In the genomic region with DNA sequence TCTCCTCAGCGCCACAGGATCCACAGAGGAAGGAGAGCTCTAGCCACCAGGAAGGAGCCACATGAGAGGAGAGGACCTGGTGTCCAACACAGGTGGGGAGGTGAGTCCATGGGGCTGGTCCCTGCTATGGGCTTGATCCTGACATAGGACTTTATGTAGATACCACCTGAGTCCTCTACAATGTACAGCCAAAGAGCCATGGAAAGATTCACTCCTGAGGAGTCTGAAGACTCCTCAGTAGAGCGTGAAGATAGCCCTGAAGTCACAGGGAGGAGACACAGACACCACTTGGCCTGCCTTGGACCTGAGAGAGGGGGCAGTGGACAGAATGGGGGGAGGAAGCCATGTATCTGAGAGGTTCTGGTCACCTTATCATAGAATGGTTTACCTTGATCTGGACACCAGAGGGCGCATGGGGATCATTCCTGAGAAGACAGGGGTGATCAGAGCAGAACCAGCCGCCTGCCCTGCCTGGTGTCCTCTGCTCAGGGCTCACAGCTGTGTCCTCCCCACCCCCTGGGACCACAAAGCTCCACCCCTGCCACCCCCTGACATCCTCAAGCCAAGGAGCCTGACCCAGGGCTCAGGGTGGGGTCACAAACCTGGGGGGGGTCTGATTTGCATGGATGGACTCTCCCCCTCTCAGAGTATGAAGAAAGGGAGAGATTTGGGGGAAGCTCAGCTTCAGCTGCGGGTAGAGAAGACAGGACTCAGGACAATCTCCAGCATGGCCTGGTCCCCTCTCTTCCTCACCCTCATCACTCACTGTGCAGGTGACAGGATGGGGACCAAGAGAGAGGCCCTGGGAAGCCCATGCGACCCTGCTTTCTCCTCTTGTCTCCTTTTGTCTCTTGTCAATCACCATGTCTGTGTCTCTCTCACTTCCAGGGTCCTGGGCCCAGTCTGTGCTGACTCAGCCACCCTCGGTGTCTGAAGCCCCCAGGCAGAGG, we compare ENCODE assay signal across 8 cellular contexts.
DNase-seq lines count a peak whose midpoint lies in the region; ATAC-seq and TF ChIP-seq lines count a peak whose summit lies in the region.

No MANE protein-coding gene starts in this region.

- no peak overlapping the region for H3K27ac ChIP-seq in GM23338 (ENCODE audit: low read depth)

- no peak overlapping the region for H3K4me3 Mint-ChIP-seq in GM23338
- H3K4me3 Mint-ChIP-seq in stimulated activated naive B cell treated with anti-CD40 and anti-IgM and Interleukin-4, amounts not matched to agents 10 μg/mL and 1 μg/mL and 100 μg/mL, for 72 hours, result no peak overlapping the region

- ATAC-seq in GM23338 (peak; percentile 98), HG02840 (IDR thresholded peaks at IDR 0.05; ENCODE audit: low FRiP score, unreplicated experiment) (no peak)
- peak; percentile 91 for ATAC-seq in stimulated activated naive B cell treated with anti-CD40 and anti-IgM and Interleukin-4, amounts not matched to agents 10 μg/mL and 1 μg/mL and 100 μg/mL, for 72 hours (replicated peaks)

- H3K4me1 ChIP-seq in BE2C (no peaks in the 10 kb centered on the region), GM23338 (ENCODE audit: insufficient read depth) (no peaks in the 10 kb centered on the region)

- H3K9me3 ChIP-seq in BE2C, result no peaks in the 10 kb centered on the region; the same call in 1 of the 2 replicates

- H3K27me3 ChIP-seq in BE2C, result peaks cover 19% of the 10 kb centered on the region
- peaks cover 100% of the 10 kb centered on the region for H3K27me3 ChIP-seq in GM23338 (ENCODE audit: insufficient read depth)

- peak; percentile 79 for DNase-seq in BE2C
- DNase-seq in GM23338 (ENCODE audit: low spot score), result peak; percentile 81
- DNase-seq in NCI-H2196 treated with DMSO at 0.1 percent for 48 hours (lab: John Stamatoyannopoulos, UW; ENCODE audit: unreplicated experiment), result peak; percentile 31
- DNase-seq in activated CD4-positive, alpha-beta T cell treated with anti-CD3 and anti-CD28 coated beads, Interleukin-2, amount 50 U/mL, for 1 hour, result peak; percentile 45
- DNase-seq in effector CD8-positive, alpha-beta T cell (lab: John Stamatoyannopoulos, UW), result peak; percentile 23
- DNase-seq in midbrain (lab: John Stamatoyannopoulos, UW), result peak; percentile 50
- DNase-seq in stimulated activated naive B cell treated with anti-CD40 and anti-IgM and Interleukin-4, amounts not matched to agents 10 μg/mL and 1 μg/mL and 100 μg/mL, for 72 hours, result peak; percentile 70

- H3K4me1 Mint-ChIP-seq in GM23338, result no peaks in the 10 kb centered on the region; the same call in 2 of the 3 replicates
- peaks cover 39 to 49% of the 10 kb centered on the region in 2 donors for H3K4me1 Mint-ChIP-seq in stimulated activated naive B cell treated with anti-CD40 and anti-IgM and Interleukin-4, amounts not matched to agents 10 μg/mL and 1 μg/mL and 100 μg/mL, for 72 hours

- peaks cover 6% of the 10 kb centered on the region; the same call in 2 of the 3 replicates for H3K9me3 Mint-ChIP-seq in GM23338
- H3K9me3 Mint-ChIP-seq in stimulated activated naive B cell treated with anti-CD40 and anti-IgM and Interleukin-4, amounts not matched to agents 10 μg/mL and 1 μg/mL and 100 μg/mL, for 72 hours, result peaks cover 11 to 13% of the 10 kb centered on the region in 2 donors

- no peaks in the 10 kb centered on the region for H3K79me2 ChIP-seq in GM23338 (replicated peaks; ENCODE audit: insufficient read depth)

- no peaks in the 10 kb centered on the region for H3K36me3 ChIP-seq in BE2C
- no peaks in the 10 kb centered on the region for H3K36me3 ChIP-seq in GM23338 (ENCODE audit: insufficient read depth)

- H3K27me3 Mint-ChIP-seq in GM23338 (ENCODE audit: insufficient read depth, low read depth, poor library complexity), result peaks cover 99% of the 10 kb centered on the region
- no peaks in the 10 kb centered on the region for H3K27me3 Mint-ChIP-seq in stimulated activated naive B cell treated with anti-CD40 and anti-IgM and Interleukin-4, amounts not matched to agents 10 μg/mL and 1 μg/mL and 100 μg/mL, for 72 hours

- H3K4me3 ChIP-seq in BE2C (ENCODE audit: low read depth, low read length), result no peak overlapping the region
- H3K4me3 ChIP-seq in GM23338, result no peak overlapping the region

- TF ChIP-seq CTCF in BE2C (IDR thresholded peaks at IDR 0.05; ENCODE audit: low read depth, low read length), result peak; percentile 69
- peak; percentile 55 to 68 for TF ChIP-seq CTCF in GM23338 (conservative IDR thresholded peaks at IDR 0.05; ENCODE audit: low read depth in 2 of 2)

- H3F3A ChIP-seq in GM23338 (replicated peaks; ENCODE audit: low read depth), result no peaks in the 10 kb centered on the region

- H3K9me2 ChIP-seq in GM23338 (ENCODE audit: insufficient read depth), result no peaks in the 10 kb centered on the region

- no peak overlapping the region for H3K4me2 ChIP-seq in GM23338

- no peak overlapping the region for H3K27ac Mint-ChIP-seq in GM23338
- H3K27ac Mint-ChIP-seq in stimulated activated naive B cell treated with anti-CD40 and anti-IgM and Interleukin-4, amounts not matched to agents 10 μg/mL and 1 μg/mL and 100 μg/mL, for 72 hours, result no peak overlapping the region

- no peaks in the 10 kb centered on the region for H4K20me1 ChIP-seq in GM23338 (replicated peaks; ENCODE audit: insufficient read depth)

- H2AFZ ChIP-seq in GM23338, result no peak overlapping the region

- H3K36me3 Mint-ChIP-seq in GM23338 (ENCODE audit: low read depth), result no peaks in the 10 kb centered on the region
- peaks cover 0 to 8% of the 10 kb centered on the region in 2 donors for H3K36me3 Mint-ChIP-seq in stimulated activated naive B cell treated with anti-CD40 and anti-IgM and Interleukin-4, amounts not matched to agents 10 μg/mL and 1 μg/mL and 100 μg/mL, for 72 hours

TF ChIP-seq in GM23338, 12 proteins besides CTCF, POLR2A, EP300 and RAD21 (continues in another document):
- TF ChIP-seq CREB1 (CRISPR knock-in tag; IDR thresholded peaks at IDR 0.05; ENCODE audit: low read depth), result no peak
- TF ChIP-seq, protein P1, sequence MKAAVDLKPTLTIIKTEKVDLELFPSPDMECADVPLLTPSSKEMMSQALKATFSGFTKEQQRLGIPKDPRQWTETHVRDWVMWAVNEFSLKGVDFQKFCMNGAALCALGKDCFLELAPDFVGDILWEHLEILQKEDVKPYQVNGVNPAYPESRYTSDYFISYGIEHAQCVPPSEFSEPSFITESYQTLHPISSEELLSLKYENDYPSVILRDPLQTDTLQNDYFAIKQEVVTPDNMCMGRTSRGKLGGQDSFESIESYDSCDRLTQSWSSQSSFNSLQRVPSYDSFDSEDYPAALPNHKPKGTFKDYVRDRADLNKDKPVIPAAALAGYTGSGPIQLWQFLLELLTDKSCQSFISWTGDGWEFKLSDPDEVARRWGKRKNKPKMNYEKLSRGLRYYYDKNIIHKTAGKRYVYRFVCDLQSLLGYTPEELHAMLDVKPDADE (IDR thresholded peaks at IDR 0.05), result no peak
- TF ChIP-seq, protein P2, sequence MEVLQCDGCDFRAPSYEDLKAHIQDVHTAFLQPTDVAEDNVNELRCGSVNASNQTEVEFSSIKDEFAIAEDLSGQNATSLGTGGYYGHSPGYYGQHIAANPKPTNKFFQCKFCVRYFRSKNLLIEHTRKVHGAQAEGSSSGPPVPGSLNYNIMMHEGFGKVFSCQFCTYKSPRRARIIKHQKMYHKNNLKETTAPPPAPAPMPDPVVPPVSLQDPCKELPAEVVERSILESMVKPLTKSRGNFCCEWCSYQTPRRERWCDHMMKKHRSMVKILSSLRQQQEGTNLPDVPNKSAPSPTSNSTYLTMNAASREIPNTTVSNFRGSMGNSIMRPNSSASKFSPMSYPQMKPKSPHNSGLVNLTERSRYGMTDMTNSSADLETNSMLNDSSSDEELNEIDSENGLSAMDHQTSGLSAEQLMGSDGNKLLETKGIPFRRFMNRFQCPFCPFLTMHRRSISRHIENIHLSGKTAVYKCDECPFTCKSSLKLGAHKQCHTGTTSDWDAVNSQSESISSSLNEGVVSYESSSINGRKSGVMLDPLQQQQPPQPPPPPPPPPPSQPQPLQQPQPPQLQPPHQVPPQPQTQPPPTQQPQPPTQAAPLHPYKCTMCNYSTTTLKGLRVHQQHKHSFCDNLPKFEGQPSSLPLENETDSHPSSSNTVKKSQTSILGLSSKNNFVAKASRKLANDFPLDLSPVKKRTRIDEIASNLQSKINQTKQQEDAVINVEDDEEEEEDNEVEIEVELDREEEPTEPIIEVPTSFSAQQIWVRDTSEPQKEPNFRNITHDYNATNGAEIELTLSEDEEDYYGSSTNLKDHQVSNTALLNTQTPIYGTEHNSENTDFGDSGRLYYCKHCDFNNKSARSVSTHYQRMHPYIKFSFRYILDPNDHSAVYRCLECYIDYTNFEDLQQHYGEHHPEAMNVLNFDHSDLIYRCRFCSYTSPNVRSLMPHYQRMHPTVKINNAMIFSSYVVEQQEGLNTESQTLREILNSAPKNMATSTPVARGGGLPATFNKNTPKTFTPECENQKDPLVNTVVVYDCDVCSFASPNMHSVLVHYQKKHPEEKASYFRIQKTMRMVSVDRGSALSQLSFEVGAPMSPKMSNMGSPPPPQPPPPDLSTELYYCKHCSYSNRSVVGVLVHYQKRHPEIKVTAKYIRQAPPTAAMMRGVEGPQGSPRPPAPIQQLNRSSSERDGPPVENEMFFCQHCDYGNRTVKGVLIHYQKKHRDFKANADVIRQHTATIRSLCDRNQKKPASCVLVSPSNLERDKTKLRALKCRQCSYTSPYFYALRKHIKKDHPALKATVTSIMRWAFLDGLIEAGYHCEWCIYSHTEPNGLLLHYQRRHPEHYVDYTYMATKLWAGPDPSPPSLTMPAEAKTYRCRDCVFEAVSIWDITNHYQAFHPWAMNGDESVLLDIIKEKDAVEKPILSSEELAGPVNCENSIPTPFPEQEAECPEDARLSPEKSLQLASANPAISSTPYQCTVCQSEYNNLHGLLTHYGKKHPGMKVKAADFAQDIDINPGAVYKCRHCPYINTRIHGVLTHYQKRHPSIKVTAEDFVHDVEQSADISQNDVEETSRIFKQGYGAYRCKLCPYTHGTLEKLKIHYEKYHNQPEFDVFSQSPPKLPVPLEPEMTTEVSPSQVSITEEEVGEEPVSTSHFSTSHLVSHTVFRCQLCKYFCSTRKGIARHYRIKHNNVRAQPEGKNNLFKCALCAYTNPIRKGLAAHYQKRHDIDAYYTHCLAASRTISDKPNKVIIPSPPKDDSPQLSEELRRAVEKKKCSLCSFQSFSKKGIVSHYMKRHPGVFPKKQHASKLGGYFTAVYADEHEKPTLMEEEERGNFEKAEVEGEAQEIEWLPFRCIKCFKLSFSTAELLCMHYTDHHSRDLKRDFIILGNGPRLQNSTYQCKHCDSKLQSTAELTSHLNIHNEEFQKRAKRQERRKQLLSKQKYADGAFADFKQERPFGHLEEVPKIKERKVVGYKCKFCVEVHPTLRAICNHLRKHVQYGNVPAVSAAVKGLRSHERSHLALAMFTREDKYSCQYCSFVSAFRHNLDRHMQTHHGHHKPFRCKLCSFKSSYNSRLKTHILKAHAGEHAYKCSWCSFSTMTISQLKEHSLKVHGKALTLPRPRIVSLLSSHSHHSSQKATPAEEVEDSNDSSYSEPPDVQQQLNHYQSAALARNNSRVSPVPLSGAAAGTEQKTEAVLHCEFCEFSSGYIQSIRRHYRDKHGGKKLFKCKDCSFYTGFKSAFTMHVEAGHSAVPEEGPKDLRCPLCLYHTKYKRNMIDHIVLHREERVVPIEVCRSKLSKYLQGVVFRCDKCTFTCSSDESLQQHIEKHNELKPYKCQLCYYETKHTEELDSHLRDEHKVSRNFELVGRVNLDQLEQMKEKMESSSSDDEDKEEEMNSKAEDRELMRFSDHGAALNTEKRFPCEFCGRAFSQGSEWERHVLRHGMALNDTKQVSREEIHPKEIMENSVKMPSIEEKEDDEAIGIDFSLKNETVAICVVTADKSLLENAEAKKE (CRISPR knock-in tag; IDR thresholded peaks at IDR 0.05), result no peak

Comparison
In these comparisons a context has a peak if more than half of its experiments do, and no peak if none do; other contexts are left out.
1. DNase-seq: peak in every context shown above with its lines; median percentile 81 in GM23338; 79 in BE2C; 70 in stimulated activated naive B cell treated with anti-CD40 and anti-IgM and Interleukin-4, amounts not matched to agents 10 μg/mL and 1 μg/mL and 100 μg/mL, for 72 hours; 50 in midbrain; 45 in activated CD4-positive, alpha-beta T cell treated with anti-CD3 and anti-CD28 coated beads, Interleukin-2, amount 50 U/mL, for 1 hour; 31 in NCI-H2196 treated with DMSO at 0.1 percent for 48 hours; 23 in effector CD8-positive, alpha-beta T cell.